30 cellular contexts compared by ENCODE assay signal in the genomic region with DNA sequence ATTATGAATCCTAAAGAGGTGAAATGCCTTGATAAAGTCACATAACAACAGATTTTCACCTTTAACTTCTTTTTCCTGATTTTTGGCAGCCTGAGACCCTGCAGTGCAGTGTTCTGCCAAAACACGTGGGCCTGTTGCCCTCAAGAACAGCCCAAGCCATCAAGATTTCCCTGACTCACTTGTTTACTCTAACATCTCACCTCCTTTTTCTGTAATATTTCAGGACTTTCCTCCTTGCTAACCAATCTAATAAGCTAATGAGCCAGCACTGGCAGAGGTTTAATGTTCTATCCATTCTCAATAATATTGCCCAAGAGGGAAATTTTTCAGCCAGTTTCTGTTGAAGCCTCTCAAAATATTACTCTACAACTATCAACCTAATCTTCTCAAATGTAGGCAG.
"Had no signal": no experiment of that assay in that cellular context is flagged by ENCODE, and none has a peak within 500 bp of the region (broad histone marks: within the 10 kb centered on the region; RNA-seq: fewer than 3 reads in every experiment).

No MANE protein-coding gene starts in this region.

- H3K4me3 ChIP-seq: left lung, lower lobe of right lung, neural progenitor cell, ovary, right atrium auricular region, right lobe of liver, skin epidermis, tibial nerve, uterus had no signal

- H3K4me1 ChIP-seq: left lung, lower lobe of right lung, neural progenitor cell, right atrium auricular region, right lobe of liver, tibial nerve, uterus had no signal

- H3K27ac ChIP-seq: left lung, lower lobe of right lung, neural progenitor cell, neutrophil, ovary, right atrium auricular region, right lobe of liver, skin epidermis, tibial nerve, uterus had no signal

- H3K27ac Mint-ChIP-seq: immature natural killer cell; mesothelial cell of epicardium; naive B cell; natural killer cell; nephron progenitor cell; neural progenitor cell; progenitor cell of endocrine pancreas; stimulated activated naive B cell treated with anti-CD40 and anti-IgM and Interleukin-4, amounts not matched to agents 10 μg/mL and 1 μg/mL and 100 μg/mL, for 72 hours; type B pancreatic cell had no signal

- DNase-seq: hypothalamus; immature natural killer cell; kidney; left colon; left lung; lower lobe of right lung; mammary epithelial cell; mesendoderm; naive B cell; natural killer cell; nephron progenitor cell; occipital lobe; ovary; right lobe of liver; stimulated activated CD4-positive, alpha-beta T cell treated with anti-CD3 and anti-CD28 coated beads, Interleukin-12 subunit alpha, Interleukin-12 subunit beta, amount 100 ng/mL, for 4 hours; stimulated activated CD4-positive, alpha-beta T cell treated with anti-CD3 and anti-CD28 coated beads, Interleukin-15, amount 100 ng/mL, for 24 hours; stimulated activated CD4-positive, alpha-beta T cell treated with anti-CD3 and anti-CD28 coated beads, Interleukin-2, amount 100 ng/mL, for 24 hours; stimulated activated CD4-positive, alpha-beta T cell treated with anti-CD3 and anti-CD28 coated beads, Interleukin-4, amount 100 ng/mL, for 1 hour; stimulated activated naive B cell treated with anti-CD40 and anti-IgM and Interleukin-4, amounts not matched to agents 10 μg/mL and 1 μg/mL and 100 μg/mL, for 72 hours; stimulated activated naive CD8-positive, alpha-beta T cell treated with anti-CD3 and anti-CD28 coated beads, Interleukin-15, Interleukin-2, amounts not matched to agents 100 U/mL and 50 U/mL, for 24 hours; substantia nigra; uterus had no signal

- H3K36me3 ChIP-seq: left lung, lower lobe of right lung, neural progenitor cell, neutrophil, ovary, right atrium auricular region, right lobe of liver, tibial nerve, uterus had no signal

- H3K9me3 ChIP-seq: left lung, lower lobe of right lung, neutrophil, ovary, right atrium auricular region, right lobe of liver, tibial nerve, uterus had no signal

- H3K4me3 Mint-ChIP-seq: immature natural killer cell; mesothelial cell of epicardium; naive B cell; natural killer cell; nephron progenitor cell; neural progenitor cell; stimulated activated naive B cell treated with anti-CD40 and anti-IgM and Interleukin-4, amounts not matched to agents 10 μg/mL and 1 μg/mL and 100 μg/mL, for 72 hours; type B pancreatic cell had no signal

- H3K9me3 Mint-ChIP-seq: mesothelial cell of epicardium, nephron progenitor cell, neural progenitor cell, type B pancreatic cell had no signal

- H3K27me3 Mint-ChIP-seq: naive B cell; progenitor cell of endocrine pancreas; stimulated activated naive B cell treated with anti-CD40 and anti-IgM and Interleukin-4, amounts not matched to agents 10 μg/mL and 1 μg/mL and 100 μg/mL, for 72 hours; type B pancreatic cell had no signal

- H3K27me3 ChIP-seq: left lung, neural progenitor cell, neutrophil, ovary, right atrium auricular region, right lobe of liver, tibial nerve, uterus had no signal

- H3K9ac ChIP-seq: neural progenitor cell had no signal

- H3K4me1 Mint-ChIP-seq: immature natural killer cell; naive B cell; natural killer cell; nephron progenitor cell; neural progenitor cell; stimulated activated naive B cell treated with anti-CD40 and anti-IgM and Interleukin-4, amounts not matched to agents 10 μg/mL and 1 μg/mL and 100 μg/mL, for 72 hours had no signal

- ATAC-seq: left colon; left lung; lower lobe of right lung; natural killer cell; right lobe of liver; stimulated activated naive B cell treated with anti-CD40 and anti-IgM and Interleukin-4, amounts not matched to agents 10 μg/mL and 1 μg/mL and 100 μg/mL, for 72 hours; stimulated activated naive CD8-positive, alpha-beta T cell treated with anti-CD3 and anti-CD28 coated beads, Interleukin-15, Interleukin-2, amounts not matched to agents 100 U/mL and 50 U/mL, for 24 hours had no signal
